In the genomic region with DNA sequence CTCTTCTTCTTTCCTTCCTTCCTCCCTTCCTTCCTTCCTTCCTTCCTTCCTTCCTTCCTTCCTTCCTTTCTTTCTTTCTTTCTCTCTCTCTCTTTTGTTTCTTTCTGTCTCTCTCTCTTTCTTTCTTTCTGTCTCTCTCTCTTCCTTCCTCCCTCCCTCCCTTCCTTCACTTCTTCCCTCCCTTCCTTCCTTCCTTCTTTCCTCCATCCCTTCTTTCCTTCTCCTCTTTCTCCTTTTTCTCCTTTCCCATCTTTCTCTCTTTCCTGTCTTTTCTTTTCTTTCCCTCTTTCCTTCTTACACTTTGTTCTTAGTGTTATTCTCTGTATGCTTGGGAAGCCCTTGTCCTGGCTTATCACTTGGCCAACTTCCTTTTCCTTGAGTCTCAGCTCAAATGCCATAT, we compare ENCODE assay signal across 25 cellular contexts.
A peak's percentile ranks its signal among the peaks of the same experiment; 100 is the strongest.
DNase-seq lines count a peak whose midpoint lies in the region; ATAC-seq and FAIRE-seq lines count a peak whose summit lies in the region.
"Had no signal": no experiment of that assay in that cellular context is flagged by ENCODE, and none has a peak within 500 bp of the region (broad histone marks: within the 10 kb centered on the region; RNA-seq: fewer than 3 reads in every experiment).

No MANE protein-coding gene starts in this region.

- CTCF ChIA-PET in T-cell (lab: Charles Lee), result no interaction called here

- H3K27ac ChIP-seq in small intestine (ENCODE audit: low read depth in 1 of 2, low read length in 1 of 2), result no peak overlapping the region
- H3K27ac ChIP-seq: 22Rv1; BLaER1 treated with 17β-estradiol and CSF1 and Interleukin-3, amounts not matched to agents 10 nM and 100 nM; GM23248 had no signal

- ATAC-seq in activated naive CD8-positive, alpha-beta T cell treated with anti-CD3 and anti-CD28 coated beads, Interleukin-2, amount 10 ng/mL, durations not matched to agents 7 days and 5 days (ENCODE audit: low read depth), result no peak
- no peak for ATAC-seq in T-cell (replicated peaks in 1 of 4)
- ATAC-seq: CD8-positive, alpha-beta T cell; HCT116; Panc1 had no signal

- no peak overlapping the region for H3K4me3 Mint-ChIP-seq in T-helper 2 cell treated with Interferon-gamma antibody and Interleukin-4, amounts not matched to agents 5 μg/mL and 100 μg/mL, for 36 hours
- no peak overlapping the region for H3K4me3 Mint-ChIP-seq in activated naive CD8-positive, alpha-beta T cell treated with anti-CD3 and anti-CD28 coated beads, Interleukin-2, amount 10 ng/mL, durations not matched to agents 7 days and 5 days
- no peak overlapping the region for H3K4me3 Mint-ChIP-seq in activated naive CD8-positive, alpha-beta T cell treated with anti-CD3 and anti-CD28 coated beads for 36 hours
- H3K4me3 Mint-ChIP-seq in activated T-helper 2 cell treated with anti-CD3 and anti-CD28 coated beads, Interferon-gamma antibody, Interleukin-2, Interleukin-4, amounts not matched to agents 10 μg/mL and 5 μg/mL and 100 μg/mL, durations not matched to agents 14 hours and 24 hours and 36 hours (ENCODE audit: low read depth), result no peak overlapping the region
- no peak overlapping the region for H3K4me3 Mint-ChIP-seq in T-cell
- H3K4me3 Mint-ChIP-seq: CD8-positive, alpha-beta T cell had no signal

- no peak overlapping the region for H3K4me3 ChIP-seq in small intestine (ENCODE audit: low read depth in 1 of 2, low read length in 2 of 2)
- H3K4me3 ChIP-seq: BLaER1 treated with 17β-estradiol and CSF1 and Interleukin-3, amounts not matched to agents 10 nM and 100 nM; GM23248 had no signal

- no peaks in the 10 kb centered on the region for H3K27me3 Mint-ChIP-seq in T-helper 2 cell treated with Interferon-gamma antibody and Interleukin-4, amounts not matched to agents 5 μg/mL and 100 μg/mL, for 36 hours (ENCODE audit: low read depth)
- no peaks in the 10 kb centered on the region for H3K27me3 Mint-ChIP-seq in activated naive CD8-positive, alpha-beta T cell treated with anti-CD3 and anti-CD28 coated beads, Interleukin-2, amount 10 ng/mL, durations not matched to agents 7 days and 5 days
- no peaks in the 10 kb centered on the region for H3K27me3 Mint-ChIP-seq in activated naive CD8-positive, alpha-beta T cell treated with anti-CD3 and anti-CD28 coated beads for 36 hours
- H3K27me3 Mint-ChIP-seq in activated T-helper 2 cell treated with anti-CD3 and anti-CD28 coated beads, Interferon-gamma antibody, Interleukin-2, Interleukin-4, amounts not matched to agents 10 μg/mL and 5 μg/mL and 100 μg/mL, durations not matched to agents 14 hours and 24 hours and 36 hours (ENCODE audit: low read depth), result no peaks in the 10 kb centered on the region
- no peaks in the 10 kb centered on the region for H3K27me3 Mint-ChIP-seq in T-cell

- no peak for DNase-seq in T-helper 2 cell treated with Interferon-gamma antibody and Interleukin-4, amounts not matched to agents 5 μg/mL and 100 μg/mL, for 36 hours (ENCODE audit: low spot score)
- DNase-seq in T-helper 2 cell (no peak), small intestine (peak; percentile 36), NAMALWA (ENCODE audit: low spot score) (no peak), T-cell (no peak)
- DNase-seq in activated naive CD8-positive, alpha-beta T cell treated with anti-CD3 and anti-CD28 coated beads, Interleukin-2, amount 10 ng/mL, durations not matched to agents 7 days and 5 days, result no peak
- DNase-seq in activated naive CD8-positive, alpha-beta T cell treated with anti-CD3 and anti-CD28 coated beads for 36 hours, result no peak
- DNase-seq in activated T-helper 2 cell treated with anti-CD3 and anti-CD28 coated beads, Interferon-gamma antibody, Interleukin-2, Interleukin-4, amounts not matched to agents 10 μg/mL and 5 μg/mL and 100 μg/mL, durations not matched to agents 14 hours and 24 hours and 36 hours (ENCODE audit: low spot score), result no peak
- DNase-seq: ACHN; CD8-positive, alpha-beta T cell; DND-41; GM23248; Kasumi-1; NCI-H1048; NCI-H1417 treated with DMSO at 0.1 percent for 48 hours; NCI-H187; NCI-H2107; NCI-H2227 treated with DMSO at 0.1 percent for 48 hours; NCI-H510A; SIG-M5 had no signal

- peaks cover 0 to 3% of the 10 kb centered on the region in 2 donors for H3K36me3 ChIP-seq in small intestine (ENCODE audit: control insufficient read depth in 2 of 2, insufficient read depth in 2 of 2, low read length in 2 of 2)

- peak overlapping the region; percentile 16 for H3K27ac Mint-ChIP-seq in T-helper 2 cell treated with Interferon-gamma antibody and Interleukin-4, amounts not matched to agents 5 μg/mL and 100 μg/mL, for 36 hours
- H3K27ac Mint-ChIP-seq in activated naive CD8-positive, alpha-beta T cell treated with anti-CD3 and anti-CD28 coated beads, Interleukin-2, amount 10 ng/mL, durations not matched to agents 7 days and 5 days, result peak overlapping the region; percentile 3
- H3K27ac Mint-ChIP-seq in activated naive CD8-positive, alpha-beta T cell treated with anti-CD3 and anti-CD28 coated beads for 36 hours, result no peak overlapping the region
- peak overlapping the region; percentile 19 for H3K27ac Mint-ChIP-seq in activated T-helper 2 cell treated with anti-CD3 and anti-CD28 coated beads, Interferon-gamma antibody, Interleukin-2, Interleukin-4, amounts not matched to agents 10 μg/mL and 5 μg/mL and 100 μg/mL, durations not matched to agents 14 hours and 24 hours and 36 hours
- H3K27ac Mint-ChIP-seq in T-cell, result no peak overlapping the region
- H3K27ac Mint-ChIP-seq: CD8-positive, alpha-beta T cell had no signal

- no peaks in the 10 kb centered on the region for H3K9me3 Mint-ChIP-seq in T-helper 2 cell treated with Interferon-gamma antibody and Interleukin-4, amounts not matched to agents 5 μg/mL and 100 μg/mL, for 36 hours
- no peaks in the 10 kb centered on the region for H3K9me3 Mint-ChIP-seq in activated naive CD8-positive, alpha-beta T cell treated with anti-CD3 and anti-CD28 coated beads, Interleukin-2, amount 10 ng/mL, durations not matched to agents 7 days and 5 days
- no peaks in the 10 kb centered on the region for H3K9me3 Mint-ChIP-seq in activated naive CD8-positive, alpha-beta T cell treated with anti-CD3 and anti-CD28 coated beads for 36 hours
- no peaks in the 10 kb centered on the region for H3K9me3 Mint-ChIP-seq in activated T-helper 2 cell treated with anti-CD3 and anti-CD28 coated beads, Interferon-gamma antibody, Interleukin-2, Interleukin-4, amounts not matched to agents 10 μg/mL and 5 μg/mL and 100 μg/mL, durations not matched to agents 14 hours and 24 hours and 36 hours
- no peaks in the 10 kb centered on the region for H3K9me3 Mint-ChIP-seq in T-cell
- H3K9me3 Mint-ChIP-seq: CD8-positive, alpha-beta T cell had no signal

- H3K36me3 Mint-ChIP-seq in T-helper 2 cell treated with Interferon-gamma antibody and Interleukin-4, amounts not matched to agents 5 μg/mL and 100 μg/mL, for 36 hours (ENCODE audit: low read depth), result peaks cover 17% of the 10 kb centered on the region
- H3K36me3 Mint-ChIP-seq in activated naive CD8-positive, alpha-beta T cell treated with anti-CD3 and anti-CD28 coated beads, Interleukin-2, amount 10 ng/mL, durations not matched to agents 7 days and 5 days, result peaks cover 32% of the 10 kb centered on the region
- peaks cover 24% of the 10 kb centered on the region for H3K36me3 Mint-ChIP-seq in activated naive CD8-positive, alpha-beta T cell treated with anti-CD3 and anti-CD28 coated beads for 36 hours
- H3K36me3 Mint-ChIP-seq in activated T-helper 2 cell treated with anti-CD3 and anti-CD28 coated beads, Interferon-gamma antibody, Interleukin-2, Interleukin-4, amounts not matched to agents 10 μg/mL and 5 μg/mL and 100 μg/mL, durations not matched to agents 14 hours and 24 hours and 36 hours (ENCODE audit: low read depth), result peaks cover 29% of the 10 kb centered on the region
- H3K36me3 Mint-ChIP-seq in T-cell, result peaks cover 51% of the 10 kb centered on the region

- no peaks in the 10 kb centered on the region for H3K27me3 ChIP-seq in small intestine (ENCODE audit: control insufficient read depth in 2 of 2, insufficient read depth in 2 of 2, low read length in 2 of 2)
- H3K27me3 ChIP-seq: BLaER1 treated with 17β-estradiol and CSF1 and Interleukin-3, amounts not matched to agents 10 nM and 100 nM had no signal

- no peak for FAIRE-seq in small intestine (lab: Jason Lieb, UNC)
- FAIRE-seq: GM12891 had no signal

- intact Hi-C loops in activated T-helper 2 cell treated with anti-CD3 and anti-CD28 coated beads, Interferon-gamma antibody, Interleukin-2, Interleukin-4, amounts not matched to agents 10 μg/mL and 5 μg/mL and 100 μg/mL, durations not matched to agents 14 hours and 24 hours and 36 hours (cut with micrococcal nuclease), result no loop called here

- no peaks in the 10 kb centered on the region for H3K9me3 ChIP-seq in small intestine (ENCODE audit: control insufficient read depth, low read depth)
- H3K9me3 ChIP-seq: BLaER1 treated with 17β-estradiol and CSF1 and Interleukin-3, amounts not matched to agents 10 nM and 100 nM had no signal

- POLR2A ChIA-PET in activated naive CD8-positive, alpha-beta T cell treated with anti-CD3 and anti-CD28 coated beads, Interleukin-2, amount 10 ng/mL, durations not matched to agents 7 days and 5 days (lab: Charles Lee), result no interaction called here
- POLR2A ChIA-PET in T-cell (lab: Charles Lee), result interaction anchor here in 1 of 2 donors (0.7 kb wide), 1 partner anchor 18 kb away, joined by 3 read pairs; no protein-coding TSS in a partner anchor

- no peaks in the 10 kb centered on the region for H3K4me1 ChIP-seq in small intestine (ENCODE audit: control insufficient read depth in 2 of 2, insufficient read depth in 1 of 2, low read depth in 1 of 2, low read length in 1 of 2)
- H3K4me1 ChIP-seq: BLaER1 treated with 17β-estradiol and CSF1 and Interleukin-3, amounts not matched to agents 10 nM and 100 nM had no signal

- H3K4me1 Mint-ChIP-seq in T-helper 2 cell treated with Interferon-gamma antibody and Interleukin-4, amounts not matched to agents 5 μg/mL and 100 μg/mL, for 36 hours (ENCODE audit: low read depth), result peaks cover 1% of the 10 kb centered on the region
- H3K4me1 Mint-ChIP-seq in activated naive CD8-positive, alpha-beta T cell treated with anti-CD3 and anti-CD28 coated beads, Interleukin-2, amount 10 ng/mL, durations not matched to agents 7 days and 5 days, result no peaks in the 10 kb centered on the region
- H3K4me1 Mint-ChIP-seq in activated naive CD8-positive, alpha-beta T cell treated with anti-CD3 and anti-CD28 coated beads for 36 hours, result no peaks in the 10 kb centered on the region
- no peaks in the 10 kb centered on the region for H3K4me1 Mint-ChIP-seq in activated T-helper 2 cell treated with anti-CD3 and anti-CD28 coated beads, Interferon-gamma antibody, Interleukin-2, Interleukin-4, amounts not matched to agents 10 μg/mL and 5 μg/mL and 100 μg/mL, durations not matched to agents 14 hours and 24 hours and 36 hours (ENCODE audit: low read depth)
- peaks cover 2 to 8% (median 5%) of the 10 kb centered on the region in 3 donors for H3K4me1 Mint-ChIP-seq in T-cell

Comparison
In these comparisons a context has a peak if more than half of its experiments do, and no peak if none do; other contexts are left out.
1. H3K27ac Mint-ChIP-seq: peak in T-helper 2 cell treated with Interferon-gamma antibody and Interleukin-4, amounts not matched to agents 5 μg/mL and 100 μg/mL, for 36 hours (single experiment), activated naive CD8-positive, alpha-beta T cell treated with anti-CD3 and anti-CD28 coated beads, Interleukin-2, amount 10 ng/mL, durations not matched to agents 7 days and 5 days (single experiment) and activated T-helper 2 cell treated with anti-CD3 and anti-CD28 coated beads, Interferon-gamma antibody, Interleukin-2, Interleukin-4, amounts not matched to agents 10 μg/mL and 5 μg/mL and 100 μg/mL, durations not matched to agents 14 hours and 24 hours and 36 hours (single experiment); none in activated naive CD8-positive, alpha-beta T cell treated with anti-CD3 and anti-CD28 coated beads for 36 hours (single experiment) and T-cell (0 of 2).